In genomic region chrX:86946569-86946968, GRCh38 we compare ENCODE assay signal across 8 cellular contexts.
DNase-seq lines count a peak whose midpoint lies in the region; ATAC-seq, FAIRE-seq and TF ChIP-seq lines count a peak whose summit lies in the region.

No MANE protein-coding gene starts in this region.

- peak; percentile 8 for DNase-seq in ELR (ENCODE audit: low read depth)
- DNase-seq in LoVo (ENCODE audit: low spot score) = peak; percentile 9
- peak; percentile 4 to 12 (median 6) for DNase-seq in K562 (ENCODE audit: extremely low read depth in 1 of 4, low spot score in 3 of 4)
- DNase-seq in lung microvascular endothelial cell (ENCODE audit: low read depth in 2 of 2) = peak; percentile 9 to 39
- DNase-seq in HTR-8/SVneo (ENCODE audit: insufficient read length, low spot score) = no peak
- DNase-seq in activated CD4-positive, CD25-positive, alpha-beta regulatory T cell (lab: John Stamatoyannopoulos, UW) = no peak

- CTCF ChIA-PET in K562 (lab: Yijun Ruan, JAX; ENCODE audit: low intra/inter-chr PET ratio) = no interaction called here

- no peak for FAIRE-seq in K562 (lab: Jason Lieb, UNC)
- FAIRE-seq in HTR-8/SVneo (lab: Jason Lieb, UNC) = no peak

- no peaks in the 10 kb centered on the region for H4K20me1 ChIP-seq in K562 (replicated peaks; ENCODE audit: control insufficient read depth, insufficient read depth, low read length)

- H3K4me1 ChIP-seq in K562 (replicated peaks in 1 of 2; ENCODE audit: control insufficient read depth in 2 of 2, insufficient read depth in 2 of 2, low read length in 2 of 2) = no peaks in the 10 kb centered on the region

- no peak overlapping the region for H2AFZ ChIP-seq in K562 (ENCODE audit: low read depth, low read length)

- in situ Hi-C loops in K562 (cut with MboI) = no loop called here

- H3K27me3 ChIP-seq in K562 (ENCODE audit: control insufficient read depth in 2 of 2, insufficient read depth in 2 of 2, low read length in 2 of 2) = no peaks in the 10 kb centered on the region

- H3K79me2 ChIP-seq in K562 (ENCODE audit: control insufficient read depth, insufficient read depth, low read length) = no peaks in the 10 kb centered on the region

- POLR2A ChIA-PET in K562 (lab: Yijun Ruan, JAX) = no interaction called here

- no peak overlapping the region for H3K4me3 ChIP-seq in K562

- WGBS in K562 (ENCODE audit: insufficient coverage, low coverage, missing lambda C conversion rate) = 0% methylated on average over 1 of the region's 1 CpG

- no peak overlapping the region for H3K4me2 ChIP-seq in K562 (ENCODE audit: insufficient read depth, low read length)

- no TSS peak for BruUV-seq in K562 (replicated peaks; lab: Mats Ljungman, UMichigan)

- no peaks in the 10 kb centered on the region for H3K9me1 ChIP-seq in K562 (ENCODE audit: control insufficient read depth, insufficient read depth, low read length)

- no peak for TF ChIP-seq POLR2A in K562 (conservative IDR thresholded peaks at IDR 0.05)

- no peaks in the 10 kb centered on the region for H3K36me3 ChIP-seq in K562 (ENCODE audit: control insufficient read depth, insufficient read depth, low read length)

- H3K9ac ChIP-seq in K562 (ENCODE audit: insufficient read depth in 1 of 2, low read depth in 2 of 2, low read length in 2 of 2) = no peak overlapping the region

- no peak for TF ChIP-seq EP300 in K562 (IDR thresholded peaks at IDR 0.05; ENCODE audit: low read length)

- peak; percentile 54 for ATAC-seq in GM21381 (IDR thresholded peaks at IDR 0.05; ENCODE audit: unreplicated experiment)
- no peak for ATAC-seq in K562
- no peak for ATAC-seq in HG03045 (IDR thresholded peaks at IDR 0.05; ENCODE audit: unreplicated experiment)

- no peak overlapping the region for H3K27ac ChIP-seq in K562 (ENCODE audit: extremely low read depth, low read depth, low read length)

- intact Hi-C loops in K562 (cut with micrococcal nuclease) = no loop called here

- H3K9me3 ChIP-seq in K562 (replicated peaks; ENCODE audit: control insufficient read depth, insufficient read depth, low read depth, low read length) = no peaks in the 10 kb centered on the region

- peak in 1 of 2 experiments; percentile 45; a peak in 2 of 4 replicates for TF ChIP-seq RAD21 in K562 (CRISPR knock-in tag; conservative IDR thresholded peaks at IDR 0.05 in 1 of 2, IDR thresholded peaks at IDR 0.05 in 1 of 2)

- TF ChIP-seq CTCF in K562 (IDR thresholded peaks at IDR 0.05 in 2 of 3, conservative IDR thresholded peaks at IDR 0.05 in 1 of 3; ENCODE audit: insufficient read depth in 2 of 3, low read depth in 1 of 3, low read length in 3 of 3) = peak in 1 of 3 experiments; percentile 33; a peak in 2 of 6 replicates

TF ChIP-seq in K562, 482 proteins besides CTCF, POLR2A, EP300 and RAD21:
- no peak for TF ChIP-seq HDAC3 (IDR thresholded peaks at IDR 0.05; ENCODE audit: borderline replicate concordance, partially characterized antibody)

Comparison
In these comparisons a context has a peak if more than half of its experiments do, and no peak if none do; other contexts are left out.
1. DNase-seq: peak in ELR (single experiment), LoVo (single experiment), K562 (4 of 4) and lung microvascular endothelial cell (2 of 2); none in HTR-8/SVneo (single experiment) and activated CD4-positive, CD25-positive, alpha-beta regulatory T cell (0 of 4).